25 cellular contexts compared by ENCODE assay signal in genomic region chr10:12823361-12823760, GRCh38.
DNase-seq lines count a peak whose midpoint lies in the region; ATAC-seq and TF ChIP-seq lines count a peak whose summit lies in the region.
"Had no signal": no experiment of that assay in that cellular context is flagged by ENCODE, and none has a peak within 500 bp of the region (broad histone marks: within the 10 kb centered on the region; RNA-seq: fewer than 3 reads in every experiment).

No MANE protein-coding gene starts in this region.

- no peak overlapping the region for H3K4me3 Mint-ChIP-seq in stimulated activated effector memory CD8-positive, alpha-beta T cell treated with anti-CD3 and anti-CD28 coated beads, Interleukin-12 subunit alpha, Interleukin-12 subunit beta, amount 100 ng/mL, for 72 hours
- H3K4me3 Mint-ChIP-seq: activated CD4-positive, alpha-beta T cell treated with anti-CD3 and anti-CD28 coated beads, Interleukin-2, amount 10 ng/mL, durations not matched to agents 24 days and 14 days; activated naive CD8-positive, alpha-beta T cell treated with anti-CD3 and anti-CD28 coated beads for 36 hours; HFFc6; natural killer cell treated with Interleukin-12 subunit alpha and Interleukin-12 subunit beta and Interleukin-15 and Interleukin-18, amount 100 ng/mL, for 72 hours; stimulated activated naive CD8-positive, alpha-beta T cell treated with anti-CD3 and anti-CD28 coated beads, Interleukin-15, Interleukin-2, amounts not matched to agents 100 ng/mL and 50 ng/mL, for 24 hours had no signal

- H3K27me3 ChIP-seq in cardiac muscle cell (no peaks in the 10 kb centered on the region), heart left ventricle (no peaks in the 10 kb centered on the region), dorsolateral prefrontal cortex (no peaks in the 10 kb centered on the region), esophagus squamous epithelium (no peaks in the 10 kb centered on the region)
- H3K27me3 ChIP-seq: Peyer's patch had no signal

- H3K4me1 Mint-ChIP-seq in stimulated activated effector memory CD8-positive, alpha-beta T cell treated with anti-CD3 and anti-CD28 coated beads, Interleukin-12 subunit alpha, Interleukin-12 subunit beta, amount 100 ng/mL, for 72 hours: peaks cover 7% of the 10 kb centered on the region
- H3K4me1 Mint-ChIP-seq: activated CD4-positive, alpha-beta T cell treated with anti-CD3 and anti-CD28 coated beads, Interleukin-2, amount 10 ng/mL, durations not matched to agents 24 days and 14 days; activated naive CD8-positive, alpha-beta T cell treated with anti-CD3 and anti-CD28 coated beads for 36 hours had no signal

- H3K4me1 ChIP-seq in cardiac muscle cell (ENCODE audit: low read depth) (peaks cover 11% of the 10 kb centered on the region), heart left ventricle (peaks cover 0 to 2% (median 0%) of the 10 kb centered on the region in 12 donors), esophagus squamous epithelium (peaks cover 0 to 17% (median 0%) of the 10 kb centered on the region in 3 donors)
- H3K4me1 ChIP-seq: Caco-2, Peyer's patch had no signal

- intact Hi-C loops in heart left ventricle (cut with DNase I) (no loop called here), dorsolateral prefrontal cortex (cut with DNase I) (no loop called here), esophagus squamous epithelium (cut with DNase I) (no loop called here)

- H3K9me3 Mint-ChIP-seq in stimulated activated effector memory CD8-positive, alpha-beta T cell treated with anti-CD3 and anti-CD28 coated beads, Interleukin-12 subunit alpha, Interleukin-12 subunit beta, amount 100 ng/mL, for 72 hours: no peaks in the 10 kb centered on the region
- H3K9me3 Mint-ChIP-seq: activated CD4-positive, alpha-beta T cell treated with anti-CD3 and anti-CD28 coated beads, Interleukin-2, amount 10 ng/mL, durations not matched to agents 24 days and 14 days; activated naive CD8-positive, alpha-beta T cell treated with anti-CD3 and anti-CD28 coated beads for 36 hours; natural killer cell treated with Interleukin-12 subunit alpha and Interleukin-12 subunit beta and Interleukin-15 and Interleukin-18, amount 100 ng/mL, for 72 hours; stimulated activated naive CD8-positive, alpha-beta T cell treated with anti-CD3 and anti-CD28 coated beads, Interleukin-15, Interleukin-2, amounts not matched to agents 100 ng/mL and 50 ng/mL, for 24 hours had no signal

- no peak overlapping the region for H3K4me3 ChIP-seq in cardiac muscle cell
- H3K4me3 ChIP-seq in heart left ventricle: no peak overlapping the region
- H3K4me3 ChIP-seq in dorsolateral prefrontal cortex: no peak overlapping the region
- H3K4me3 ChIP-seq in esophagus squamous epithelium: no peak overlapping the region
- H3K4me3 ChIP-seq: Peyer's patch had no signal

- TF ChIP-seq POLR2A in heart left ventricle (IDR thresholded peaks at IDR 0.05): no peak
- no peak for TF ChIP-seq POLR2A in esophagus squamous epithelium (IDR thresholded peaks at IDR 0.05)

- DNase-seq in cardiac muscle cell (ENCODE audit: low read depth in 1 of 2, low spot score in 1 of 2): no peak
- no peak for DNase-seq in heart left ventricle
- no peak for DNase-seq in dorsolateral prefrontal cortex
- no peak for DNase-seq in stimulated activated effector memory CD8-positive, alpha-beta T cell treated with anti-CD3 and anti-CD28 coated beads, Interleukin-12 subunit alpha, Interleukin-12 subunit beta, amount 100 ng/mL, for 72 hours (ENCODE audit: low spot score in 2 of 2)
- DNase-seq in NCI-H510A treated with DMSO at 0.1 percent for 48 hours (lab: John Stamatoyannopoulos, UW): no peak
- no peak for DNase-seq in esophagus squamous epithelium (lab: John Stamatoyannopoulos, UW)
- no peak for DNase-seq in substantia nigra (lab: John Stamatoyannopoulos, UW)
- DNase-seq: 8988T; activated CD4-positive, alpha-beta T cell treated with anti-CD3 and anti-CD28 coated beads, Interleukin-2, amount 10 ng/mL, durations not matched to agents 24 days and 14 days; activated effector memory CD4-positive, alpha-beta T cell treated with Interleukin-2 at 50 U/mL for 16 hours; activated naive CD8-positive, alpha-beta T cell treated with anti-CD3 and anti-CD28 coated beads for 36 hours; Caco-2; GDM1; HFFc6; NCI-H1436; NCI-H2081 treated with DMSO at 0.1 percent for 48 hours; NCI-H446; NCI-H82; Peyer's patch; SHP77; trophoblast cell had no signal

- no peaks in the 10 kb centered on the region for H3K9me3 ChIP-seq in cardiac muscle cell (ENCODE audit: low read depth)
- H3K9me3 ChIP-seq in heart left ventricle: no peaks in the 10 kb centered on the region
- no peaks in the 10 kb centered on the region for H3K9me3 ChIP-seq in esophagus squamous epithelium
- H3K9me3 ChIP-seq: Caco-2, Peyer's patch had no signal

- H3K36me3 ChIP-seq in cardiac muscle cell (no peaks in the 10 kb centered on the region), heart left ventricle (peaks cover 0 to 15% (median 0%) of the 10 kb centered on the region in 9 donors), esophagus squamous epithelium (peaks cover 0 to 45% (median 0%) of the 10 kb centered on the region in 3 donors)

- TF ChIP-seq CTCF in cardiac muscle cell (IDR thresholded peaks at IDR 0.05; ENCODE audit: low read depth, low read length) (no peak), heart left ventricle (IDR thresholded peaks at IDR 0.05) (no peak), dorsolateral prefrontal cortex (IDR thresholded peaks at IDR 0.05 in 54 of 56, conservative IDR thresholded peaks at IDR 0.05 in 2 of 56; ENCODE audit: low read depth in 1 of 56, partially characterized antibody in 56 of 56) (no peak), esophagus squamous epithelium (IDR thresholded peaks at IDR 0.05) (no peak)

- peak overlapping the region; percentile 74 for H3K27ac Mint-ChIP-seq in stimulated activated effector memory CD8-positive, alpha-beta T cell treated with anti-CD3 and anti-CD28 coated beads, Interleukin-12 subunit alpha, Interleukin-12 subunit beta, amount 100 ng/mL, for 72 hours
- H3K27ac Mint-ChIP-seq: activated CD4-positive, alpha-beta T cell treated with anti-CD3 and anti-CD28 coated beads, Interleukin-2, amount 10 ng/mL, durations not matched to agents 24 days and 14 days; activated naive CD8-positive, alpha-beta T cell treated with anti-CD3 and anti-CD28 coated beads for 36 hours; HFFc6; natural killer cell treated with Interleukin-12 subunit alpha and Interleukin-12 subunit beta and Interleukin-15 and Interleukin-18, amount 100 ng/mL, for 72 hours; stimulated activated naive CD8-positive, alpha-beta T cell treated with anti-CD3 and anti-CD28 coated beads, Interleukin-15, Interleukin-2, amounts not matched to agents 100 ng/mL and 50 ng/mL, for 24 hours had no signal

- no peak for ATAC-seq in heart left ventricle
- ATAC-seq in stimulated activated effector memory CD8-positive, alpha-beta T cell treated with anti-CD3 and anti-CD28 coated beads, Interleukin-12 subunit alpha, Interleukin-12 subunit beta, amount 100 ng/mL, for 72 hours: no peak
- ATAC-seq in GM21526 (IDR thresholded peaks at IDR 0.05; ENCODE audit: low FRiP score, unreplicated experiment): no peak

- WGBS in heart left ventricle, 4 donors: 74 to 80% (median 78%) methylated on average over 5 of the region's 5 CpGs
- WGBS in esophagus squamous epithelium, 2 donors: 76 to 80% methylated on average over 5 of the region's 5 CpGs

- H3K36me3 Mint-ChIP-seq in stimulated activated effector memory CD8-positive, alpha-beta T cell treated with anti-CD3 and anti-CD28 coated beads, Interleukin-12 subunit alpha, Interleukin-12 subunit beta, amount 100 ng/mL, for 72 hours: peaks cover 54% of the 10 kb centered on the region
- H3K36me3 Mint-ChIP-seq: natural killer cell treated with Interleukin-12 subunit alpha and Interleukin-12 subunit beta and Interleukin-15 and Interleukin-18, amount 100 ng/mL, for 72 hours had no signal

- H3K27ac ChIP-seq in cardiac muscle cell: peak overlapping the region; percentile 47
- H3K27ac ChIP-seq in heart left ventricle: no peak overlapping the region
- peak overlapping the region in 52 of 59 donors; percentile 12 to 88 (median 68) for H3K27ac ChIP-seq in dorsolateral prefrontal cortex
- peak overlapping the region in 2 of 4 donors; percentile 17 to 39 for H3K27ac ChIP-seq in esophagus squamous epithelium
- no peak overlapping the region for H3K27ac ChIP-seq in substantia nigra (ENCODE audit: low read depth, low read length, poor library complexity, severe bottlenecking)
- H3K27ac ChIP-seq: C4-2B, Peyer's patch had no signal

Comparison
In these comparisons a context has a peak if more than half of its experiments do, and no peak if none do; other contexts are left out.
1. H3K27ac ChIP-seq: peak in cardiac muscle cell (single experiment) and dorsolateral prefrontal cortex (52 of 59); none in heart left ventricle (0 of 12) and substantia nigra (single experiment).